In genomic region chr19:6086081-6086858, GRCh38 we compare ENCODE assay signal across 8 cellular contexts. TPM values are rescaled to one million over a fixed set of nuclear protein-coding genes. Genes with fewer than 3 reads are reported as not detected.
DNase-seq lines count a peak whose midpoint lies in the region; ATAC-seq and TF ChIP-seq lines count a peak whose summit lies in the region.

No MANE protein-coding gene starts in this region.

- TF ChIP-seq CTCF in activated B cell treated with CpG ODN at 0.5 μM for 24 hours (IDR thresholded peaks at IDR 0.05) (no peak), gastroesophageal sphincter (IDR thresholded peaks at IDR 0.05) (no peak), suprapubic skin (IDR thresholded peaks at IDR 0.05) (no peak), GM10248 (IDR thresholded peaks at IDR 0.05; ENCODE audit: control extremely low read depth, extremely low read depth, low read depth, missing control alignments) (no peak)

- H3K27me3 ChIP-seq in gastroesophageal sphincter (no peaks in the 10 kb centered on the region), suprapubic skin (no peaks in the 10 kb centered on the region)

- no peak for TF ChIP-seq POLR2A in gastroesophageal sphincter (IDR thresholded peaks at IDR 0.05)
- no peak for TF ChIP-seq POLR2A in suprapubic skin (IDR thresholded peaks at IDR 0.05)

- H3K27ac ChIP-seq in gastroesophageal sphincter: peak overlapping the region; percentile 79 to 97 (median 87)
- H3K27ac ChIP-seq in suprapubic skin: peak overlapping the region; percentile 87

- peak overlapping the region; percentile 65 for H3K4me3 Mint-ChIP-seq in T-helper 2 cell treated with Interferon-gamma antibody and Interleukin-4, amounts not matched to agents 5 μg/mL and 100 μg/mL, for 36 hours
- H3K4me3 Mint-ChIP-seq in activated B cell treated with CpG ODN at 0.5 μM for 24 hours: peak overlapping the region; percentile 73

- H3K4me3 ChIP-seq in gastroesophageal sphincter (no peak overlapping the region), suprapubic skin (no peak overlapping the region)

- POLR2A ChIA-PET in activated B cell treated with CpG ODN at 0.5 μM for 24 hours (lab: Charles Lee): interaction anchor here (0.6 to 2.0 kb wide), 5 partner anchors 10 to 36 kb away, joined by 3 to 15 read pairs (median 6); no protein-coding TSS in a partner anchor
- POLR2A ChIA-PET in GM10248 (lab: Yijun Ruan, JAX): no interaction called here

- TF ChIP-seq EP300 in gastroesophageal sphincter (IDR thresholded peaks at IDR 0.05) (no peak), suprapubic skin (IDR thresholded peaks at IDR 0.05) (no peak)

- peaks cover 3% of the 10 kb centered on the region for H3K27me3 Mint-ChIP-seq in T-helper 2 cell treated with Interferon-gamma antibody and Interleukin-4, amounts not matched to agents 5 μg/mL and 100 μg/mL, for 36 hours (ENCODE audit: low read depth)
- H3K27me3 Mint-ChIP-seq in activated B cell treated with CpG ODN at 0.5 μM for 24 hours: no peaks in the 10 kb centered on the region

- no peaks in the 10 kb centered on the region for H3K36me3 Mint-ChIP-seq in T-helper 2 cell treated with Interferon-gamma antibody and Interleukin-4, amounts not matched to agents 5 μg/mL and 100 μg/mL, for 36 hours (ENCODE audit: low read depth)
- no peaks in the 10 kb centered on the region for H3K36me3 Mint-ChIP-seq in activated B cell treated with CpG ODN at 0.5 μM for 24 hours (ENCODE audit: low read depth)

- H3K9me3 Mint-ChIP-seq in T-helper 2 cell treated with Interferon-gamma antibody and Interleukin-4, amounts not matched to agents 5 μg/mL and 100 μg/mL, for 36 hours: no peaks in the 10 kb centered on the region
- no peaks in the 10 kb centered on the region for H3K9me3 Mint-ChIP-seq in activated B cell treated with CpG ODN at 0.5 μM for 24 hours

- no peaks in the 10 kb centered on the region for H3K9me3 ChIP-seq in gastroesophageal sphincter
- H3K9me3 ChIP-seq in suprapubic skin: no peaks in the 10 kb centered on the region

- peaks cover 20% of the 10 kb centered on the region for H3K4me1 Mint-ChIP-seq in T-helper 2 cell treated with Interferon-gamma antibody and Interleukin-4, amounts not matched to agents 5 μg/mL and 100 μg/mL, for 36 hours (ENCODE audit: low read depth)
- H3K4me1 Mint-ChIP-seq in activated B cell treated with CpG ODN at 0.5 μM for 24 hours: peaks cover 32% of the 10 kb centered on the region

- no peak for DNase-seq in T-helper 2 cell treated with Interferon-gamma antibody and Interleukin-4, amounts not matched to agents 5 μg/mL and 100 μg/mL, for 36 hours (ENCODE audit: low spot score)
- no peak for DNase-seq in T-helper 2 cell
- no peak for DNase-seq in activated B cell treated with CpG ODN at 0.5 μM for 24 hours
- DNase-seq in suprapubic skin (ENCODE audit: low spot score in 2 of 2): no peak
- no peak for DNase-seq in DMS114 treated with DMSO at 0.1 percent for 48 hours (lab: John Stamatoyannopoulos, UW; ENCODE audit: unreplicated experiment)
- DNase-seq in GM10248 (ENCODE audit: extremely low spot score): no peak

- intact Hi-C loops in activated B cell treated with CpG ODN at 0.5 μM for 24 hours (cut with micrococcal nuclease): loop anchor here (2.0 kb wide), 1 partner anchor 17 kb away; no protein-coding TSS in a partner anchor

- CTCF ChIA-PET in activated B cell treated with CpG ODN at 0.5 μM for 24 hours (lab: Charles Lee) (interaction anchor here (0.6 to 1.8 kb wide), 4 partner anchors 12 to 38 kb away, joined by 3 to 13 read pairs (median 3); no protein-coding TSS in a partner anchor), GM10248 (lab: Yijun Ruan, JAX) (interaction anchor here (0.9 to 2.1 kb wide), 4 partner anchors 11 to 63 kb away, joined by 3 to 7 read pairs (median 4); no protein-coding TSS in a partner anchor)

- WGBS in gastroesophageal sphincter (ENCODE audit: low coverage in 1 of 2), 2 donors: 58 to 66% methylated on average over 12 of the region's 12 CpGs
- WGBS in suprapubic skin: 62% methylated on average over 12 of the region's 12 CpGs

- H3K4me1 ChIP-seq in gastroesophageal sphincter: peaks cover 9 to 76% (median 22%) of the 10 kb centered on the region in 3 donors
- peaks cover 52% of the 10 kb centered on the region for H3K4me1 ChIP-seq in suprapubic skin

- ATAC-seq in activated B cell treated with CpG ODN at 0.5 μM for 24 hours (ENCODE audit: low read depth) (no peak), gastroesophageal sphincter (no peak), GM21528 (IDR thresholded peaks at IDR 0.05; ENCODE audit: low FRiP score, unreplicated experiment) (no peak)

- H3K27ac Mint-ChIP-seq in T-helper 2 cell treated with Interferon-gamma antibody and Interleukin-4, amounts not matched to agents 5 μg/mL and 100 μg/mL, for 36 hours: no peak overlapping the region
- H3K27ac Mint-ChIP-seq in activated B cell treated with CpG ODN at 0.5 μM for 24 hours: peak overlapping the region; percentile 91

- no peaks in the 10 kb centered on the region for H3K36me3 ChIP-seq in gastroesophageal sphincter
- no peaks in the 10 kb centered on the region for H3K36me3 ChIP-seq in suprapubic skin

RNA-seq across cellular contexts. Expression of gene RFX2, which starts 24.0 kb away (rescaled TPM):
- total RNA-seq in activated B cell treated with CpG ODN at 0.5 μM for 24 hours (5.2 and 7.0 TPM in 2 replicates), gastroesophageal sphincter (10 to 100 TPM; 18.7 to 49.1 (median 37.6) TPM), suprapubic skin (10 to 100 TPM; 28.8 to 62.0 (median 43.5) TPM)

RNA-seq across cellular contexts. Expression of gene ACSBG2, which starts 49.2 kb away (rescaled TPM):
- not detected in 2 replicates for total RNA-seq in activated B cell treated with CpG ODN at 0.5 μM for 24 hours
- total RNA-seq in gastroesophageal sphincter: 1 to 10 TPM in 2 of 4 donors, under 1 TPM in 1, not detected in 1; 0.47 to 2.0 (median 1.6) TPM
- total RNA-seq in suprapubic skin: not detected
